19 cellular contexts compared by ENCODE assay signal in genomic region chr11:134749040-134749586, GRCh38.
DNase-seq lines count a peak whose midpoint lies in the region; ATAC-seq and TF ChIP-seq lines count a peak whose summit lies in the region.
"Had no signal": no experiment of that assay in that cellular context is flagged by ENCODE, and none has a peak within 500 bp of the region (broad histone marks: within the 10 kb centered on the region; RNA-seq: fewer than 3 reads in every experiment).

No MANE protein-coding gene starts in this region.

- no peak overlapping the region for H3K4me3 ChIP-seq in right cardiac atrium (ENCODE audit: low read length)
- no peak overlapping the region for H3K4me3 ChIP-seq in NT2/D1 (ENCODE audit: insufficient read length, low read depth)
- H3K4me3 ChIP-seq in spleen: no peak overlapping the region
- no peak overlapping the region for H3K4me3 ChIP-seq in tibial nerve

- ATAC-seq in right cardiac atrium (no peak), HG03097 (IDR thresholded peaks at IDR 0.05; ENCODE audit: low FRiP score, unreplicated experiment) (no peak), HG03159 (IDR thresholded peaks at IDR 0.05; ENCODE audit: unreplicated experiment) (no peak)
- ATAC-seq: CD8-positive, alpha-beta T cell had no signal

- TF ChIP-seq EP300 in tibial nerve (IDR thresholded peaks at IDR 0.05): no peak

- no peak overlapping the region for H3K27ac ChIP-seq in right cardiac atrium (ENCODE audit: low read length)
- H3K27ac ChIP-seq in spleen: no peak overlapping the region
- no peak overlapping the region for H3K27ac ChIP-seq in tibial nerve
- H3K27ac ChIP-seq: KMS-11 had no signal

- intact Hi-C loops in cardiac septum (cut with DNase I): no loop called here
- intact Hi-C loops in right cardiac atrium (cut with DNase I): no loop called here
- intact Hi-C loops in spleen (cut with DNase I; ENCODE audit: low total_unique reads): no loop called here

- 51% methylated on average over 5 of the region's 5 CpGs for WGBS in right cardiac atrium
- 39 to 49% (median 48%) methylated on average over 5 of the region's 5 CpGs for WGBS in spleen, 5 donors
- WGBS in tibial nerve, 2 donors: 27 to 37% methylated on average over 5 of the region's 5 CpGs

- TF ChIP-seq CTCF in spleen (IDR thresholded peaks at IDR 0.05 in 8 of 11, conservative IDR thresholded peaks at IDR 0.05 in 3 of 11) (no peak), tibial nerve (IDR thresholded peaks at IDR 0.05) (no peak)

- no peak overlapping the region for H3K9ac ChIP-seq in NT2/D1 (ENCODE audit: insufficient read length, low read depth)
- H3K9ac ChIP-seq: KMS-11 had no signal

- TF ChIP-seq POLR2A in spleen (IDR thresholded peaks at IDR 0.05) (no peak), tibial nerve (IDR thresholded peaks at IDR 0.05) (no peak)

- no peaks in the 10 kb centered on the region for H3K36me3 ChIP-seq in NT2/D1 (ENCODE audit: insufficient read depth, insufficient read length, low read length)
- no peaks in the 10 kb centered on the region for H3K36me3 ChIP-seq in spleen
- no peaks in the 10 kb centered on the region for H3K36me3 ChIP-seq in tibial nerve

- DNase-seq in cardiac septum (ENCODE audit: low spot score) (peak; percentile 47), right cardiac atrium (no peak), NT2/D1 (ENCODE audit: low read depth, low spot score) (peak; percentile 58), islet precursor cell (peak; percentile 32), spleen (peak; percentile 14), tibial nerve (ENCODE audit: low spot score in 2 of 2) (no peak)
- DNase-seq: Calu3, EL, NCI-H1092, NCI-H146, NCI-H2029 treated with DMSO at 0.1 percent for 48 hours, NCI-H446 treated with DMSO at 0.1 percent for 48 hours, NCI-H748 treated with DMSO at 0.1 percent for 48 hours, OCI-M1, Right ventricle myocardium superior had no signal

- no peaks in the 10 kb centered on the region for H3K27me3 ChIP-seq in right cardiac atrium (ENCODE audit: control insufficient read depth, insufficient read depth)
- H3K27me3 ChIP-seq in NT2/D1 (ENCODE audit: insufficient read depth, insufficient read length): peaks cover 86% of the 10 kb centered on the region
- peaks cover 0 to 48% (median 0%) of the 10 kb centered on the region in 7 donors for H3K27me3 ChIP-seq in spleen (replicated peaks in 1 of 7)
- no peaks in the 10 kb centered on the region for H3K27me3 ChIP-seq in tibial nerve

- H3K9me3 ChIP-seq in right cardiac atrium (ENCODE audit: control insufficient read depth, low read length): no peaks in the 10 kb centered on the region
- H3K9me3 ChIP-seq in NT2/D1 (ENCODE audit: insufficient read depth, low read length): peaks cover 22% of the 10 kb centered on the region; the same call in 1 of the 2 replicates
- H3K9me3 ChIP-seq in spleen: peaks cover 0 to 22% (median 6%) of the 10 kb centered on the region in 8 donors
- peaks cover 0 to 9% (median 0%) of the 10 kb centered on the region in 4 donors for H3K9me3 ChIP-seq in tibial nerve

- H3K4me1 ChIP-seq in right cardiac atrium (ENCODE audit: control insufficient read depth, insufficient read depth, low read length) (no peaks in the 10 kb centered on the region), NT2/D1 (ENCODE audit: insufficient read depth, insufficient read length) (no peaks in the 10 kb centered on the region), spleen (no peaks in the 10 kb centered on the region), tibial nerve (no peaks in the 10 kb centered on the region)

Comparison
In these comparisons a context has a peak if more than half of its experiments do, and no peak if none do; other contexts are left out.
1. DNase-seq: peak in cardiac septum (single experiment), NT2/D1 (single experiment), islet precursor cell (single experiment) and spleen (single experiment); none in right cardiac atrium (0 of 3) and tibial nerve (0 of 2).